Comparison of ENCODE assay signal across 23 cellular contexts in the genomic region with DNA sequence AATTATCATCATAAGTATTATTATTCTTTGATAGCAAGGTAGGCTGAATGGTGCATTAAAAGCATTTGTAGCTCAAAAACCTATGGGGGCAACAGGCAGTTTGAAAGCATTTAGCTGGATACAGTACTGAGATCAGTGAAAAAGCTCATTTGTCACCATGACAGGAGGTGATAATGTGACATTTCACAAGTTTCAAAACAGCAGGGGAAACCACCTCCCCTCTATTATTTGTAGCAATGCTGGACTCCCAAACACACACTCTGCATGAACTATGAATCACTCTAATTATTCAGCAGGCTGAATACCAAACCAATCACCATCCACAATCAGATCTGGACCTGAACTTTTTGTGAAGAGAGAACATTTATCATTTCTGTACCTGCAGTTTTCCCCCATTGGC.
DNase-seq lines count a peak whose midpoint lies in the region; ATAC-seq, FAIRE-seq and TF ChIP-seq lines count a peak whose summit lies in the region.
"Had no signal": no experiment of that assay in that cellular context is flagged by ENCODE, and none has a peak within 500 bp of the region (broad histone marks: within the 10 kb centered on the region; RNA-seq: fewer than 3 reads in every experiment).

No MANE protein-coding gene starts in this region.

- H3K4me3 Mint-ChIP-seq in naive thymus-derived CD4-positive, alpha-beta T cell = no peak overlapping the region
- H3K4me3 Mint-ChIP-seq: immature natural killer cell, nephron progenitor cell had no signal

- intact Hi-C loops in K562 (cut with micrococcal nuclease) = no loop called here
- intact Hi-C loops in naive thymus-derived CD4-positive, alpha-beta T cell (cut with micrococcal nuclease) = no loop called here
- intact Hi-C loops in kidney (cut with DNase I) = no loop called here

- TF ChIP-seq CTCF in K562 (IDR thresholded peaks at IDR 0.05 in 2 of 3, conservative IDR thresholded peaks at IDR 0.05 in 1 of 3; ENCODE audit: insufficient read depth in 2 of 3, low read depth in 1 of 3, low read length in 3 of 3) = no peak
- no peak for TF ChIP-seq CTCF in kidney (IDR thresholded peaks at IDR 0.05; ENCODE audit: borderline replicate concordance, extremely low read depth, insufficient read depth)

- DNase-seq in activated naive CD4-positive, alpha-beta T cell treated with anti-CD3 and anti-CD28 coated beads, Interleukin-2, amount 50 U/mL, for 72 hours (ENCODE audit: low spot score in 2 of 2) = no peak
- DNase-seq in activated naive CD4-positive, alpha-beta T cell treated with anti-CD3 and anti-CD28 coated beads, Interleukin-2, amount 50 U/mL, for 16 hours = no peak
- DNase-seq in K562 (ENCODE audit: extremely low read depth in 1 of 4, low spot score in 3 of 4) (no peak), SW 1271 (lab: John Stamatoyannopoulos, UW) (no peak), caudate nucleus (lab: John Stamatoyannopoulos, UW) (no peak), kidney (no peak)
- DNase-seq in naive thymus-derived CD4-positive, alpha-beta T cell = no peak
- DNase-seq: activated CD4-positive, CD25-positive, alpha-beta regulatory T cell treated with anti-CD3 and anti-CD28 coated beads, Interleukin-2, amount 50 U/mL, for 72 hours; amygdala; erythroblast; glutamatergic neuron; immature natural killer cell; mesenchymal stem cell; NCI-H187; NCI-H82; nephron progenitor cell; stimulated activated CD4-positive, alpha-beta T cell treated with anti-CD3 and anti-CD28 coated beads, Interleukin-1b, Interleukin-23, amount 100 ng/mL, for 48 hours; T-helper 1 cell had no signal

- TF ChIP-seq RAD21 in K562 (CRISPR knock-in tag; conservative IDR thresholded peaks at IDR 0.05 in 1 of 2, IDR thresholded peaks at IDR 0.05 in 1 of 2) = no peak

- H3K27me3 ChIP-seq in K562 (ENCODE audit: control insufficient read depth in 2 of 2, insufficient read depth in 2 of 2, low read length in 2 of 2) = no peaks in the 10 kb centered on the region; a peak in 1 of 5 replicates
- no peaks in the 10 kb centered on the region for H3K27me3 ChIP-seq in naive thymus-derived CD4-positive, alpha-beta T cell (ENCODE audit: control insufficient read depth in 2 of 2, insufficient read depth in 2 of 2, low read length in 2 of 2)
- H3K27me3 ChIP-seq: right atrium auricular region had no signal

- no peaks in the 10 kb centered on the region for H4K20me1 ChIP-seq in K562 (replicated peaks; ENCODE audit: control insufficient read depth, insufficient read depth, low read length)

- H3K4me1 ChIP-seq in K562 (replicated peaks in 1 of 2; ENCODE audit: control insufficient read depth in 2 of 2, insufficient read depth in 2 of 2, low read length in 2 of 2) = no peaks in the 10 kb centered on the region; a peak in 1 of 5 replicates
- H3K4me1 ChIP-seq in naive thymus-derived CD4-positive, alpha-beta T cell (ENCODE audit: control insufficient read depth in 2 of 2, insufficient read depth in 2 of 2, low read length in 2 of 2) = no peaks in the 10 kb centered on the region
- peaks cover 4 to 13% of the 10 kb centered on the region in 2 donors for H3K4me1 ChIP-seq in kidney (ENCODE audit: control insufficient read depth in 1 of 2, insufficient read depth in 1 of 2, low read depth in 1 of 2, low read length in 2 of 2)
- H3K4me1 ChIP-seq: right atrium auricular region had no signal

- H3K36me3 Mint-ChIP-seq in activated naive CD4-positive, alpha-beta T cell treated with anti-CD3 and anti-CD28 coated beads, Interleukin-2, amount 50 U/mL, for 72 hours = no peaks in the 10 kb centered on the region
- no peaks in the 10 kb centered on the region for H3K36me3 Mint-ChIP-seq in naive thymus-derived CD4-positive, alpha-beta T cell
- H3K36me3 Mint-ChIP-seq: immature natural killer cell had no signal

- TF ChIP-seq EP300 in K562 (IDR thresholded peaks at IDR 0.05; ENCODE audit: low read length) = no peak

- peaks cover 16 to 44% (median 34%) of the 10 kb centered on the region in 5 donors for H3K27me3 Mint-ChIP-seq in naive thymus-derived CD4-positive, alpha-beta T cell

- no peaks in the 10 kb centered on the region for H3K79me2 ChIP-seq in K562 (ENCODE audit: control insufficient read depth, insufficient read depth, low read length)

- H2AFZ ChIP-seq in K562 (ENCODE audit: low read depth, low read length) = no peak overlapping the region

- FAIRE-seq in K562 (lab: Jason Lieb, UNC) (no peak), kidney (lab: Jason Lieb, UNC) (no peak)
- FAIRE-seq: D721Med had no signal

- no peak for TF ChIP-seq POLR2A in K562 (conservative IDR thresholded peaks at IDR 0.05)

- H3K27ac Mint-ChIP-seq in activated naive CD4-positive, alpha-beta T cell treated with anti-CD3 and anti-CD28 coated beads, Interleukin-2, amount 50 U/mL, for 72 hours = no peak overlapping the region
- H3K27ac Mint-ChIP-seq in naive thymus-derived CD4-positive, alpha-beta T cell = no peak overlapping the region
- H3K27ac Mint-ChIP-seq: immature natural killer cell, nephron progenitor cell had no signal

- peak; percentile 90 to 94 for ATAC-seq in activated naive CD4-positive, alpha-beta T cell treated with anti-CD3 and anti-CD28 coated beads, Interleukin-2, amount 50 U/mL, for 72 hours
- ATAC-seq in HG03280 (IDR thresholded peaks at IDR 0.05; ENCODE audit: unreplicated experiment) (peak; percentile 63), K562 (no peak)
- no peak for ATAC-seq in naive thymus-derived CD4-positive, alpha-beta T cell
- ATAC-seq: HCT116 had no signal

- H3K9me3 ChIP-seq in K562 (replicated peaks; ENCODE audit: control insufficient read depth, insufficient read depth, low read depth, low read length) (no peaks in the 10 kb centered on the region), kidney (ENCODE audit: control insufficient read depth in 1 of 2, low read length in 2 of 2) (no peaks in the 10 kb centered on the region)
- no peaks in the 10 kb centered on the region for H3K9me3 ChIP-seq in naive thymus-derived CD4-positive, alpha-beta T cell (ENCODE audit: control insufficient read depth in 2 of 3, low read length in 3 of 3)
- H3K9me3 ChIP-seq: right atrium auricular region had no signal

- in situ Hi-C loops in K562 (cut with MboI) = no loop called here

- no peaks in the 10 kb centered on the region for H3K9me1 ChIP-seq in K562 (ENCODE audit: control insufficient read depth, insufficient read depth, low read length)

- no peaks in the 10 kb centered on the region for H3K36me3 ChIP-seq in K562 (ENCODE audit: control insufficient read depth, insufficient read depth, low read length)
- H3K36me3 ChIP-seq in naive thymus-derived CD4-positive, alpha-beta T cell (ENCODE audit: control insufficient read depth in 2 of 3, insufficient read depth in 3 of 3, low read length in 3 of 3) = no peaks in the 10 kb centered on the region
- no peaks in the 10 kb centered on the region for H3K36me3 ChIP-seq in kidney (ENCODE audit: control insufficient read depth in 1 of 2, insufficient read depth in 2 of 2, low read length in 2 of 2)
- H3K36me3 ChIP-seq: right atrium auricular region had no signal

- H3K27ac ChIP-seq in K562 (ENCODE audit: extremely low read depth, low read depth, low read length) (no peak overlapping the region), caudate nucleus (ENCODE audit: low read depth, low read length) (no peak overlapping the region), kidney (ENCODE audit: low read depth in 2 of 2, low read length in 2 of 2) (no peak overlapping the region)
- H3K27ac ChIP-seq in naive thymus-derived CD4-positive, alpha-beta T cell (ENCODE audit: low read depth, low read length) = no peak overlapping the region
- H3K27ac ChIP-seq: coronary artery, right atrium auricular region had no signal

- POLR2A ChIA-PET in K562 (lab: Yijun Ruan, JAX) = no interaction called here
- POLR2A ChIA-PET in naive thymus-derived CD4-positive, alpha-beta T cell (lab: Charles Lee) = no interaction called here

- no peaks in the 10 kb centered on the region for H3K4me1 Mint-ChIP-seq in naive thymus-derived CD4-positive, alpha-beta T cell
- H3K4me1 Mint-ChIP-seq: immature natural killer cell had no signal

- no peak overlapping the region for H3K9ac ChIP-seq in K562 (ENCODE audit: insufficient read depth in 1 of 2, low read depth in 2 of 2, low read length in 2 of 2)
- no peak overlapping the region for H3K9ac ChIP-seq in kidney (ENCODE audit: low read length in 2 of 2)

- H3K9me3 Mint-ChIP-seq in activated naive CD4-positive, alpha-beta T cell treated with anti-CD3 and anti-CD28 coated beads, Interleukin-2, amount 50 U/mL, for 72 hours = no peaks in the 10 kb centered on the region
- no peaks in the 10 kb centered on the region for H3K9me3 Mint-ChIP-seq in naive thymus-derived CD4-positive, alpha-beta T cell
- H3K9me3 Mint-ChIP-seq: immature natural killer cell, nephron progenitor cell had no signal

- BruUV-seq in K562 (replicated peaks; lab: Mats Ljungman, UMichigan) = no TSS peak

- CTCF ChIA-PET in K562 (lab: Yijun Ruan, JAX; ENCODE audit: low intra/inter-chr PET ratio) = no interaction called here
- CTCF ChIA-PET in naive thymus-derived CD4-positive, alpha-beta T cell (lab: Charles Lee) = interaction anchor here (0.6 kb wide), 1 partner anchor 11 kb away, joined by 3 read pairs; no protein-coding TSS in a partner anchor

- H3K4me2 ChIP-seq in K562 (ENCODE audit: insufficient read depth, low read length) = no peak overlapping the region

- H3K4me3 ChIP-seq in K562 (no peak overlapping the region), kidney (ENCODE audit: low read length in 2 of 2) (no peak overlapping the region)
- H3K4me3 ChIP-seq in naive thymus-derived CD4-positive, alpha-beta T cell (ENCODE audit: low read length) = no peak overlapping the region
- H3K4me3 ChIP-seq: coronary artery, right atrium auricular region had no signal

TF ChIP-seq in K562, 482 proteins besides CTCF, POLR2A, EP300 and RAD21:
- TF ChIP-seq MEIS2 (IDR thresholded peaks at IDR 0.05; ENCODE audit: partially characterized antibody) (peak; percentile 37), RBM17 (IDR thresholded peaks at IDR 0.05; ENCODE audit: borderline replicate concordance, low read depth, low read length) (no peak), HIVEP1 (CRISPR knock-in tag; IDR thresholded peaks at IDR 0.05) (no peak), HNRNPL (IDR thresholded peaks at IDR 0.05; ENCODE audit: low read depth, low read length) (no peak), ZNF583 (CRISPR knock-in tag; IDR thresholded peaks at IDR 0.05) (no peak)
- TF ChIP-seq, protein P1, sequence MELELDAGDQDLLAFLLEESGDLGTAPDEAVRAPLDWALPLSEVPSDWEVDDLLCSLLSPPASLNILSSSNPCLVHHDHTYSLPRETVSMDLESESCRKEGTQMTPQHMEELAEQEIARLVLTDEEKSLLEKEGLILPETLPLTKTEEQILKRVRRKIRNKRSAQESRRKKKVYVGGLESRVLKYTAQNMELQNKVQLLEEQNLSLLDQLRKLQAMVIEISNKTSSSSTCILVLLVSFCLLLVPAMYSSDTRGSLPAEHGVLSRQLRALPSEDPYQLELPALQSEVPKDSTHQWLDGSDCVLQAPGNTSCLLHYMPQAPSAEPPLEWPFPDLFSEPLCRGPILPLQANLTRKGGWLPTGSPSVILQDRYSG (tag; conservative IDR thresholded peaks at IDR 0.05; ENCODE audit: low read depth) = no peak
TF ChIP-seq in K562: peak in this region for 1.

Comparison
In these comparisons a context has a peak if more than half of its experiments do, and no peak if none do; other contexts are left out.
1. ATAC-seq: peak in activated naive CD4-positive, alpha-beta T cell treated with anti-CD3 and anti-CD28 coated beads, Interleukin-2, amount 50 U/mL, for 72 hours (2 of 2) and HG03280 (single experiment); none in K562 (single experiment) and naive thymus-derived CD4-positive, alpha-beta T cell (single experiment).